ENCODE assay signal across 1 cellular context in genomic region chr7:99419323-99420021, GRCh38.
TF ChIP-seq lines count a peak whose summit lies in the region.

No MANE protein-coding gene starts in this region.

TF ChIP-seq in HepG2, 621 proteins besides CTCF, POLR2A, EP300 and RAD21:
- TF ChIP-seq AGO2 (optimal IDR thresholded peaks at IDR 0.05; ENCODE audit: low read depth, low read length) (peak; percentile 85), RBFOX2 (IDR thresholded peaks at IDR 0.05; ENCODE audit: low read depth, low read length) (peak; percentile 53; the same call in 1 of the 2 replicates), TARDBP (CRISPR knock-in tag; IDR thresholded peaks at IDR 0.05) (no peak), KLF12 (CRISPR knock-in tag; IDR thresholded peaks at IDR 0.05; ENCODE audit: borderline replicate concordance) (no peak), HES4 (CRISPR knock-in tag; IDR thresholded peaks at IDR 0.05; ENCODE audit: borderline replicate concordance) (no peak), ZNF205 (CRISPR knock-in tag; IDR thresholded peaks at IDR 0.05) (no peak), ZNF224 (CRISPR knock-in tag; IDR thresholded peaks at IDR 0.05) (no peak), ZFP82 (CRISPR knock-in tag; IDR thresholded peaks at IDR 0.05; ENCODE audit: borderline replicate concordance) (no peak), SRY (CRISPR knock-in tag; IDR thresholded peaks at IDR 0.05) (no peak)
